Comparison of ENCODE assay signal across 9 cellular contexts in the genomic region with DNA sequence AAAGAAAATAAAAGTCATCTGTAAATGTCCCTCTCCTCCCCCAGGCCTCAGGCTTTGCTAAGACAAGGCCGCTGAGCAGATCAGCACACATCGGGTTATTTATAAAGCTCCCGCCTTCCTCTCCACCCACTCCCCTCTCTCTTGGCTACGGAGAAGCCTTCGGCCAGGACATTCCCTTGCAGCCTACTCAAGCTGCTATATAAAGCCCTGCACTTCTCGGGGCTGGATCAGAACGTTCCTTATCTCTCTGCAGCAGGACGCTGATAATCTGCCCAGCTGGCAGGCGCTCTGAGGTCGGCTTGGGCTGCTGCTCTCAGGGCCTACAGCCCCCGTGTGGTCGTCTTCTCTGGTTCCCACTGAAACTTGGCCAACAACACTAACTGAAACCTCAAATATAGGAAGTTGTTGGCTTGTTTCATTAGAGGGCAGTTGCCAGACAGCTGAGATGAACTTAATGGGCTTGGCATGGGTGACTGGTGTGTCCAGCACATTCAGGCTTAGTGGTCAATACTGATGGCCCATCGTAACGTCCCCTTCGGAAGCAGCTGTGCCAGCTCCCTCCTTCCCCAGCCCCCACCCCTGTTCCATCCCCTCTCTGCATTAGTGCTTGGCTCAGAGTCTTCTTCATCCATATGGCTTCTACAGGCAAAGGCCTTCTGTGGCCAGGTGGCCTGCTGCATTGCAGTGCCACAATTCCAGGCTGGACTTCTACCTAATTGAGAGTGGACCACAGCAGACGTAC.
A peak's percentile ranks its signal among the peaks of the same experiment; 100 is the strongest.
DNase-seq lines count a peak whose midpoint lies in the region; ATAC-seq and TF ChIP-seq lines count a peak whose summit lies in the region.
"Had no signal": no experiment of that assay in that cellular context is flagged by ENCODE, and none has a peak within 500 bp of the region (broad histone marks: within the 10 kb centered on the region; RNA-seq: fewer than 3 reads in every experiment).

No MANE protein-coding gene starts in this region.

- no peaks in the 10 kb centered on the region for H3K36me3 ChIP-seq in osteoblast (ENCODE audit: insufficient read depth, low read length)

- H3K27me3 ChIP-seq in osteoblast (ENCODE audit: insufficient read depth, low read length): no peaks in the 10 kb centered on the region

- H3K27ac ChIP-seq in osteoblast (ENCODE audit: low read depth, low read length): peak overlapping the region; percentile 64
- H3K27ac ChIP-seq: A549 had no signal

- peaks cover 18% of the 10 kb centered on the region for H3K4me1 ChIP-seq in osteoblast (ENCODE audit: insufficient read depth, low read length)
- H3K4me1 ChIP-seq: A549 had no signal

- peak; percentile 65 for DNase-seq in A172 (ENCODE audit: low spot score)
- peak; percentile 95 for DNase-seq in RPMI8226
- peak; percentile 94 for DNase-seq in fibroblast of pulmonary artery (ENCODE audit: low read depth)
- peak; percentile 69 for DNase-seq in osteoblast (ENCODE audit: insufficient read length, low spot score, missing footprints)
- no peak for DNase-seq in NCI-H2196 (lab: John Stamatoyannopoulos, UW; ENCODE audit: unreplicated experiment)
- DNase-seq in NCI-H510A treated with DMSO at 0.1 percent for 48 hours (lab: John Stamatoyannopoulos, UW): no peak

- H2AFZ ChIP-seq in osteoblast (ENCODE audit: low read length): peak overlapping the region; percentile 77

- H3K79me2 ChIP-seq in osteoblast (ENCODE audit: insufficient read depth, low read length): no peaks in the 10 kb centered on the region

- ATAC-seq in GM18909 (IDR thresholded peaks at IDR 0.05; ENCODE audit: poor library complexity, unreplicated experiment) (peak; percentile 73), HG03060 (IDR thresholded peaks at IDR 0.05; ENCODE audit: low read depth, unreplicated experiment) (peak; percentile 46)

- TF ChIP-seq CTCF in fibroblast of pulmonary artery (IDR thresholded peaks at IDR 0.05; ENCODE audit: low read length, missing control alignments): peak; percentile 42
- TF ChIP-seq CTCF in osteoblast (IDR thresholded peaks at IDR 0.05; ENCODE audit: extremely low read depth, low read depth, low read length): peak; percentile 41

- H3K4me3 ChIP-seq in fibroblast of pulmonary artery (replicated peaks; ENCODE audit: low read depth, low read length) (no peak overlapping the region), osteoblast (ENCODE audit: insufficient read depth, low read length) (peak overlapping the region; percentile 36)
- H3K4me3 ChIP-seq: A549 had no signal

- H3K4me2 ChIP-seq in osteoblast (ENCODE audit: insufficient read depth, low read length): peak overlapping the region; percentile 74
- H3K4me2 ChIP-seq: A549 had no signal

- H4K20me1 ChIP-seq in osteoblast (ENCODE audit: insufficient read depth, low read length): no peaks in the 10 kb centered on the region

- no peaks in the 10 kb centered on the region for H3K9me3 ChIP-seq in osteoblast (ENCODE audit: low read depth, low read length)

Comparison
In these comparisons a context has a peak if more than half of its experiments do, and no peak if none do; other contexts are left out.
1. DNase-seq: peak in A172 (single experiment), RPMI8226 (single experiment), fibroblast of pulmonary artery (single experiment) and osteoblast (single experiment); none in NCI-H2196 (single experiment) and NCI-H510A treated with DMSO at 0.1 percent for 48 hours (single experiment).